17 cellular contexts compared by ENCODE assay signal in genomic region chr15:91857224-91857585, GRCh38. TPM values are rescaled to one million over a fixed set of nuclear protein-coding genes. Genes with fewer than 3 reads are reported as not detected.
DNase-seq lines count a peak whose midpoint lies in the region; ATAC-seq and TF ChIP-seq lines count a peak whose summit lies in the region.
"Had no signal": no experiment of that assay in that cellular context is flagged by ENCODE, and none has a peak within 500 bp of the region (broad histone marks: within the 10 kb centered on the region; RNA-seq: fewer than 3 reads in every experiment).

No MANE protein-coding gene starts in this region.

- H3K9me3 ChIP-seq in CD8-positive, alpha-beta T cell (ENCODE audit: low read length), result no peaks in the 10 kb centered on the region
- H3K9me3 ChIP-seq: adrenal gland, left lung, MG63, Peyer's patch, vagina had no signal

- H3K27me3 Mint-ChIP-seq in activated CD4-positive, alpha-beta T cell treated with anti-CD3 and anti-CD28 coated beads, Interleukin-2, amount 10 ng/mL, durations not matched to agents 24 days and 14 days, result no peaks in the 10 kb centered on the region
- H3K27me3 Mint-ChIP-seq in CD8-positive, alpha-beta T cell (ENCODE audit: low read depth), result no peaks in the 10 kb centered on the region
- H3K27me3 Mint-ChIP-seq in activated CD4-positive, alpha-beta memory T cell treated with anti-CD3 and anti-CD28 coated beads for 36 hours, result no peaks in the 10 kb centered on the region
- H3K27me3 Mint-ChIP-seq in naive thymus-derived CD8-positive, alpha-beta T cell, result no peaks in the 10 kb centered on the region

- H3K36me3 Mint-ChIP-seq in activated CD4-positive, alpha-beta T cell treated with anti-CD3 and anti-CD28 coated beads, Interleukin-2, amount 10 ng/mL, durations not matched to agents 24 days and 14 days (ENCODE audit: low read depth), result peaks cover 12% of the 10 kb centered on the region
- peaks cover 3% of the 10 kb centered on the region for H3K36me3 Mint-ChIP-seq in CD8-positive, alpha-beta T cell
- no peaks in the 10 kb centered on the region for H3K36me3 Mint-ChIP-seq in activated CD4-positive, alpha-beta memory T cell treated with anti-CD3 and anti-CD28 coated beads for 36 hours
- no peaks in the 10 kb centered on the region for H3K36me3 Mint-ChIP-seq in naive thymus-derived CD8-positive, alpha-beta T cell

- peak overlapping the region; percentile 68 for H3K27ac Mint-ChIP-seq in activated CD4-positive, alpha-beta T cell treated with anti-CD3 and anti-CD28 coated beads, Interleukin-2, amount 10 ng/mL, durations not matched to agents 24 days and 14 days
- H3K27ac Mint-ChIP-seq in CD8-positive, alpha-beta T cell, result peak overlapping the region; percentile 89
- peak overlapping the region; percentile 75 for H3K27ac Mint-ChIP-seq in activated CD4-positive, alpha-beta memory T cell treated with anti-CD3 and anti-CD28 coated beads for 36 hours
- peak overlapping the region; percentile 43 to 93 (median 86) for H3K27ac Mint-ChIP-seq in naive thymus-derived CD8-positive, alpha-beta T cell
- H3K27ac Mint-ChIP-seq: GM23338 had no signal

- H3K4me1 Mint-ChIP-seq in activated CD4-positive, alpha-beta T cell treated with anti-CD3 and anti-CD28 coated beads, Interleukin-2, amount 10 ng/mL, durations not matched to agents 24 days and 14 days, result peaks cover 67% of the 10 kb centered on the region
- peaks cover 76% of the 10 kb centered on the region for H3K4me1 Mint-ChIP-seq in CD8-positive, alpha-beta T cell (ENCODE audit: low read depth)
- H3K4me1 Mint-ChIP-seq in activated CD4-positive, alpha-beta memory T cell treated with anti-CD3 and anti-CD28 coated beads for 36 hours (ENCODE audit: low read depth), result peaks cover 75% of the 10 kb centered on the region
- H3K4me1 Mint-ChIP-seq in naive thymus-derived CD8-positive, alpha-beta T cell, result peaks cover 35 to 78% (median 74%) of the 10 kb centered on the region in 4 donors

- POLR2A ChIA-PET in CD8-positive, alpha-beta T cell (lab: Charles Lee), result no interaction called here
- POLR2A ChIA-PET in activated CD4-positive, alpha-beta memory T cell treated with anti-CD3 and anti-CD28 coated beads for 36 hours (lab: Charles Lee), result no interaction called here
- POLR2A ChIA-PET in naive thymus-derived CD8-positive, alpha-beta T cell (lab: Charles Lee), result no interaction called here

- no peaks in the 10 kb centered on the region for H3K9me3 Mint-ChIP-seq in activated CD4-positive, alpha-beta T cell treated with anti-CD3 and anti-CD28 coated beads, Interleukin-2, amount 10 ng/mL, durations not matched to agents 24 days and 14 days
- no peaks in the 10 kb centered on the region for H3K9me3 Mint-ChIP-seq in CD8-positive, alpha-beta T cell
- no peaks in the 10 kb centered on the region for H3K9me3 Mint-ChIP-seq in activated CD4-positive, alpha-beta memory T cell treated with anti-CD3 and anti-CD28 coated beads for 36 hours
- no peaks in the 10 kb centered on the region for H3K9me3 Mint-ChIP-seq in naive thymus-derived CD8-positive, alpha-beta T cell
- H3K9me3 Mint-ChIP-seq: GM23338 had no signal

- peak overlapping the region; percentile 44 for H3K27ac ChIP-seq in CD8-positive, alpha-beta T cell (ENCODE audit: low read depth, low read length)

- peak; percentile 7 for ATAC-seq in CD8-positive, alpha-beta T cell
- no peak for ATAC-seq in naive thymus-derived CD8-positive, alpha-beta T cell
- no peak for ATAC-seq in omental fat pad (ENCODE audit: low FRiP score)
- ATAC-seq: GM23338, left lung had no signal

- H3K4me3 ChIP-seq in CD8-positive, alpha-beta T cell (ENCODE audit: low read depth, low read length), result no peak overlapping the region
- H3K4me3 ChIP-seq: adrenal gland, GM23338, left lung, MG63, Peyer's patch, vagina had no signal

- DNase-seq in activated CD4-positive, alpha-beta T cell treated with anti-CD3 and anti-CD28 coated beads, Interleukin-2, amount 10 ng/mL, durations not matched to agents 24 days and 14 days, result peak; percentile 67
- DNase-seq in activated CD4-positive, alpha-beta T cell treated with anti-CD3 and anti-CD28 coated beads, Interleukin-2, amount 50 U/mL, for 1 hour, result no peak
- DNase-seq in CD8-positive, alpha-beta T cell, result no peak
- peak; percentile 40 for DNase-seq in activated CD4-positive, alpha-beta memory T cell treated with anti-CD3 and anti-CD28 coated beads for 36 hours
- DNase-seq in naive thymus-derived CD8-positive, alpha-beta T cell, result no peak
- DNase-seq in omental fat pad (ENCODE audit: low spot score) (no peak), NCI-H510A treated with DMSO at 0.1 percent for 48 hours (lab: John Stamatoyannopoulos, UW) (no peak), NCI-H2227 treated with DMSO at 0.1 percent for 48 hours (lab: John Stamatoyannopoulos, UW) (no peak)
- DNase-seq: activated CD4-positive, alpha-beta T cell treated with anti-CD3 and anti-CD28 coated beads, Interleukin-2, amount 50 U/mL, for 4 hours; adrenal gland; left lung; MG63; NCI-H1930; Peyer's patch; stimulated activated CD4-positive, alpha-beta T cell treated with anti-CD3 and anti-CD28 coated beads, Interleukin-4, amount 100 ng/mL, for 1 hour had no signal

- H3K4me1 ChIP-seq in CD8-positive, alpha-beta T cell (ENCODE audit: insufficient read depth, low read length), result peaks cover 68% of the 10 kb centered on the region

- no peaks in the 10 kb centered on the region for H3K27me3 ChIP-seq in CD8-positive, alpha-beta T cell (ENCODE audit: insufficient read depth, low read length)
- H3K27me3 ChIP-seq: adrenal gland, left lung, MG63, Peyer's patch, vagina had no signal

- H3K4me3 Mint-ChIP-seq in activated CD4-positive, alpha-beta T cell treated with anti-CD3 and anti-CD28 coated beads, Interleukin-2, amount 10 ng/mL, durations not matched to agents 24 days and 14 days, result peak overlapping the region; percentile 68
- peak overlapping the region; percentile 33 for H3K4me3 Mint-ChIP-seq in CD8-positive, alpha-beta T cell
- peak overlapping the region; percentile 35 for H3K4me3 Mint-ChIP-seq in activated CD4-positive, alpha-beta memory T cell treated with anti-CD3 and anti-CD28 coated beads for 36 hours
- H3K4me3 Mint-ChIP-seq in naive thymus-derived CD8-positive, alpha-beta T cell, result peak overlapping the region; percentile 13 to 76 (median 66)
- H3K4me3 Mint-ChIP-seq: GM23338 had no signal

- no peak for TF ChIP-seq CTCF in CD8-positive, alpha-beta T cell (IDR thresholded peaks at IDR 0.05)
- no peak for TF ChIP-seq CTCF in omental fat pad (IDR thresholded peaks at IDR 0.05)

- intact Hi-C loops in activated CD4-positive, alpha-beta T cell treated with anti-CD3 and anti-CD28 coated beads, Interleukin-2, amount 10 ng/mL, durations not matched to agents 24 days and 14 days (cut with micrococcal nuclease), result loop anchor here (2.0 to 5.0 kb wide), 2 partner anchors 150 to 155 kb away; no protein-coding TSS in a partner anchor
- intact Hi-C loops in CD8-positive, alpha-beta T cell (cut with DNase I, micrococcal nuclease), result loop anchor here (10.0 kb wide), 3 partner anchors 152 to 922 kb away; partner anchors contain the start of genes HDDC3 (in 1 of the 2) and UNC45A (in 1 of the 2)
- intact Hi-C loops in activated CD4-positive, alpha-beta memory T cell treated with anti-CD3 and anti-CD28 coated beads for 36 hours (cut with micrococcal nuclease), result loop anchor here (1.0 to 10.0 kb wide), 8 partner anchors 86 to 922 kb away; partner anchors contain the start of genes HDDC3, UNC45A and VPS33B

- CTCF ChIA-PET in CD8-positive, alpha-beta T cell (lab: Charles Lee), result no interaction called here
- CTCF ChIA-PET in activated CD4-positive, alpha-beta memory T cell treated with anti-CD3 and anti-CD28 coated beads for 36 hours (lab: Charles Lee), result no interaction called here

- no peaks in the 10 kb centered on the region for H3K36me3 ChIP-seq in CD8-positive, alpha-beta T cell (ENCODE audit: insufficient read depth, low read length)
- H3K36me3 ChIP-seq: adrenal gland, left lung, Peyer's patch, vagina had no signal

RNA-seq across cellular contexts. Expression of gene SLCO3A1, which starts 3.7 kb away (rescaled TPM):
- 13.4 and 16.3 TPM in 2 replicates for total RNA-seq in activated CD4-positive, alpha-beta T cell treated with anti-CD3 and anti-CD28 coated beads, Interleukin-2, amount 10 ng/mL, durations not matched to agents 24 days and 14 days
- 10 to 100 TPM; 16.7 to 18.1 TPM for total RNA-seq in CD8-positive, alpha-beta T cell
- 10 to 100 TPM; 10.8 to 12.7 TPM for total RNA-seq in activated CD4-positive, alpha-beta memory T cell treated with anti-CD3 and anti-CD28 coated beads for 36 hours
- total RNA-seq in naive thymus-derived CD8-positive, alpha-beta T cell, result 10 to 100 TPM; 12.4 to 12.9 TPM
- 10 to 100 TPM in 2 of 3 donors, 1 to 10 TPM in 1; 9.3 to 11.8 (median 10.2) TPM for polyA plus RNA-seq in naive thymus-derived CD8-positive, alpha-beta T cell
- total RNA-seq in omental fat pad, result 10 to 100 TPM; 12.3 to 21.8 (median 14.8) TPM

Comparison
In these comparisons a context has a peak if more than half of its experiments do, and no peak if none do; other contexts are left out.
1. DNase-seq: peak in activated CD4-positive, alpha-beta T cell treated with anti-CD3 and anti-CD28 coated beads, Interleukin-2, amount 10 ng/mL, durations not matched to agents 24 days and 14 days (single experiment) and activated CD4-positive, alpha-beta memory T cell treated with anti-CD3 and anti-CD28 coated beads for 36 hours (single experiment); none in activated CD4-positive, alpha-beta T cell treated with anti-CD3 and anti-CD28 coated beads, Interleukin-2, amount 50 U/mL, for 1 hour (single experiment), CD8-positive, alpha-beta T cell (0 of 7), naive thymus-derived CD8-positive, alpha-beta T cell (0 of 10), omental fat pad (single experiment), NCI-H510A treated with DMSO at 0.1 percent for 48 hours (single experiment) and NCI-H2227 treated with DMSO at 0.1 percent for 48 hours (single experiment).
2. Peak in every context shown above with its lines, with median percentiles within 50 percentile points of each other: H3K27ac Mint-ChIP-seq and H3K4me3 Mint-ChIP-seq.